Comparison of ENCODE assay signal across 14 cellular contexts in genomic region chr7:41117431-41117830, GRCh38.
"Had no signal": no experiment of that assay in that cellular context is flagged by ENCODE, and none has a peak within 500 bp of the region (broad histone marks: within the 10 kb centered on the region; RNA-seq: fewer than 3 reads in every experiment).

No MANE protein-coding gene starts in this region.

- H3K4me2 ChIP-seq: hepatocyte had no signal

- H3K9me3 ChIP-seq: esophagus muscularis mucosa, right atrium auricular region, tibial artery had no signal

- H3K27me3 ChIP-seq: esophagus muscularis mucosa, hepatocyte, right atrium auricular region, tibial artery had no signal

- H3K79me2 ChIP-seq: hepatocyte had no signal

- ATAC-seq: left colon; natural killer cell; stimulated activated effector memory CD8-positive, alpha-beta T cell treated with anti-CD3 and anti-CD28 coated beads, Interleukin-12 subunit alpha, Interleukin-12 subunit beta, amount 100 ng/mL, for 72 hours had no signal

- H3K4me1 ChIP-seq: right atrium auricular region had no signal

- DNase-seq: central memory CD4-positive, alpha-beta T cell; effector CD4-positive, alpha-beta T cell; endodermal cell; left colon; natural killer cell; posterior cingulate gyrus; stimulated activated CD4-positive, alpha-beta T cell treated with anti-CD3 and anti-CD28 coated beads, Interleukin-4, amount 100 ng/mL, for 1 hour; stimulated activated CD8-positive, alpha-beta memory T cell treated with anti-CD3 and anti-CD28 coated beads, Interleukin-4, amount 100 ng/mL, for 48 hours; tibial artery had no signal

- H3K36me3 ChIP-seq: esophagus muscularis mucosa, right atrium auricular region, tibial artery had no signal

- H2AFZ ChIP-seq: hepatocyte had no signal

- H3K4me3 ChIP-seq: coronary artery, esophagus muscularis mucosa, hepatocyte, right atrium auricular region, tibial artery had no signal

- H3K27ac ChIP-seq: coronary artery, esophagus muscularis mucosa, right atrium auricular region, tibial artery had no signal
